Comparison of ENCODE assay signal across 10 cellular contexts in the genomic region with DNA sequence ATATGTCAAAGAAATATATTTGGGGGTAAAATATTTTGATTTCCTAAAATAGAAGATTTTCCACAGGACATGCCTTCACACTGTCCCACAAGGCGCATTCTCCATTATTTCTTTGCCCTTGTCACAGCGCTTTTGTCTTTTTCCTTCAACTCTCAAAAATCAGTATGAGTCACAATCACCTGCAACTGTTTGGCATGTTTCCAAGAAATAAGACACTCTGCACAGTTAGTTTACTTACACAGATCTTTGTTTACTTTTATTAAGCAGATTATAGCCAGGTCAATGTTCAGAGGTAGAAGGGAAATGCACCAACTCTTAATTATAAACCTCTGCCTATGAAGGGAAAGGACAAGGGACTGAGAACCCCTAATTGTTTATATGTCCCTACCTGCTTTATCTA. TPM values are rescaled to one million over a fixed set of nuclear protein-coding genes. Genes with fewer than 3 reads are reported as not detected.
DNase-seq lines count a peak whose midpoint lies in the region; ATAC-seq, FAIRE-seq and TF ChIP-seq lines count a peak whose summit lies in the region.
"Had no signal": no experiment of that assay in that cellular context is flagged by ENCODE, and none has a peak within 500 bp of the region (broad histone marks: within the 10 kb centered on the region; RNA-seq: fewer than 3 reads in every experiment).

No MANE protein-coding gene starts in this region.

- DNase-seq in COLO829 (ENCODE audit: low spot score) (peak; percentile 65), SW480 (ENCODE audit: low spot score) (peak; percentile 77), HepG2 (ENCODE audit: low spot score) (peak; percentile 96), putamen (ENCODE audit: low spot score) (no peak), cerebellum (ENCODE audit: low spot score) (no peak)
- DNase-seq: stimulated activated CD4-positive, alpha-beta T cell treated with anti-CD3 and anti-CD28 coated beads, Interleukin-4, amount 100 ng/mL, for 1 hour had no signal

- peaks cover 100% of the 10 kb centered on the region for H3K79me2 ChIP-seq in HepG2 (ENCODE audit: insufficient read depth, low read length)

- CTCF ChIA-PET in HepG2 (lab: Yijun Ruan, JAX; ENCODE audit: low intra/inter-chr PET ratio, low total read pairs): no interaction called here

- H4K20me1 ChIP-seq in HepG2 (ENCODE audit: insufficient read depth, low read length): peaks cover 16% of the 10 kb centered on the region

- H3K36me3 ChIP-seq in HepG2 (replicated peaks in 1 of 2; ENCODE audit: control insufficient read depth in 1 of 2, insufficient read depth in 2 of 2, low read length in 2 of 2): no peaks in the 10 kb centered on the region; a peak in 1 of 5 replicates
- H3K36me3 ChIP-seq: SJCRH30 had no signal

- intact Hi-C loops in HepG2 (cut with micrococcal nuclease; ENCODE audit: unreplicated experiment): no loop called here

- in situ Hi-C loops in HepG2 (cut with HindIII; ENCODE audit: extremely low pct_ligation_motif_present, low pct_unique_long_range_greater_than_20kb): no loop called here

- no TSS peak for BruUV-seq in HepG2 (replicated peaks; lab: Mats Ljungman, UMichigan)

- no peaks in the 10 kb centered on the region for H3K9me3 ChIP-seq in HepG2 (ENCODE audit: low read length)
- H3K9me3 ChIP-seq: SJCRH30 had no signal

- H3K27me3 ChIP-seq in HepG2 (ENCODE audit: control insufficient read depth in 1 of 2, insufficient read depth in 2 of 2, low read length in 2 of 2): no peaks in the 10 kb centered on the region
- H3K27me3 ChIP-seq: SJCRH30 had no signal

- peak overlapping the region; percentile 73 for H3K4me2 ChIP-seq in HepG2 (ENCODE audit: low read depth, low read length)

- peak overlapping the region; percentile 55 for H3K9ac ChIP-seq in HepG2 (ENCODE audit: insufficient read depth, low read depth, low read length)

- no peak for TF ChIP-seq RAD21 in Ishikawa (IDR thresholded peaks at IDR 0.05; ENCODE audit: low read depth)
- TF ChIP-seq RAD21 in HepG2 (CRISPR knock-in tag; IDR thresholded peaks at IDR 0.05): no peak

- 16% methylated on average over 2 of the region's 2 CpGs for WGBS in HepG2 (ENCODE audit: low lambda C conversion rate)

- no peak overlapping the region for H2AFZ ChIP-seq in HepG2 (ENCODE audit: low read length)

- ATAC-seq in HepG2: peak; percentile 74
- ATAC-seq in HG02642 (IDR thresholded peaks at IDR 0.05; ENCODE audit: poor library complexity, unreplicated experiment): no peak
- ATAC-seq in GM19328 (IDR thresholded peaks at IDR 0.05; ENCODE audit: unreplicated experiment): no peak

- peaks cover 96% of the 10 kb centered on the region for H3K4me1 ChIP-seq in HepG2 (ENCODE audit: insufficient read depth, low read length)

- TF ChIP-seq POLR2A in HepG2 (IDR thresholded peaks at IDR 0.05; ENCODE audit: insufficient read depth in 1 of 2, low read depth in 2 of 2, low read length in 2 of 2): 0 out of 4 replicates have a peak, but pooled peaks of 1 of the 2 experiments have one; percentile 25

- POLR2A ChIA-PET in HepG2 (lab: Yijun Ruan, JAX): no interaction called here

- TF ChIP-seq EP300 in Ishikawa (IDR thresholded peaks at IDR 0.05; ENCODE audit: borderline replicate concordance) (no peak), HepG2 (IDR thresholded peaks at IDR 0.05; ENCODE audit: low read depth in 2 of 2, low read length in 2 of 2) (peak in 1 of 2 experiments; percentile 87; a peak in 2 of 4 replicates), HepG2 (CRISPR knock-in tag; IDR thresholded peaks at IDR 0.05; ENCODE audit: borderline replicate concordance) (peak; percentile 34; the same call in 1 of the 2 replicates)

- peak overlapping the region; percentile 70 for H3K27ac ChIP-seq in HepG2 (ENCODE audit: extremely low read length, insufficient read depth, low read length)
- H3K27ac ChIP-seq: SJCRH30 had no signal

- FAIRE-seq in HepG2 (lab: Jason Lieb, UNC): peak; percentile 62

- no peak for TF ChIP-seq CTCF in HepG2 (CRISPR knock-in tag; IDR thresholded peaks at IDR 0.05)

- H3K4me3 ChIP-seq in HepG2 (replicated peaks in 1 of 3; ENCODE audit: insufficient read depth in 1 of 3, low read depth in 2 of 3, low read length in 3 of 3): peak overlapping the region in 2 of 3 experiments; percentile 26 to 44; a peak in 3 of 6 replicates
- H3K4me3 ChIP-seq: SJCRH30 had no signal

TF ChIP-seq in Ishikawa, 13 proteins besides CTCF, POLR2A, EP300 and RAD21 (continues in another document):
- TF ChIP-seq, protein P1, sequence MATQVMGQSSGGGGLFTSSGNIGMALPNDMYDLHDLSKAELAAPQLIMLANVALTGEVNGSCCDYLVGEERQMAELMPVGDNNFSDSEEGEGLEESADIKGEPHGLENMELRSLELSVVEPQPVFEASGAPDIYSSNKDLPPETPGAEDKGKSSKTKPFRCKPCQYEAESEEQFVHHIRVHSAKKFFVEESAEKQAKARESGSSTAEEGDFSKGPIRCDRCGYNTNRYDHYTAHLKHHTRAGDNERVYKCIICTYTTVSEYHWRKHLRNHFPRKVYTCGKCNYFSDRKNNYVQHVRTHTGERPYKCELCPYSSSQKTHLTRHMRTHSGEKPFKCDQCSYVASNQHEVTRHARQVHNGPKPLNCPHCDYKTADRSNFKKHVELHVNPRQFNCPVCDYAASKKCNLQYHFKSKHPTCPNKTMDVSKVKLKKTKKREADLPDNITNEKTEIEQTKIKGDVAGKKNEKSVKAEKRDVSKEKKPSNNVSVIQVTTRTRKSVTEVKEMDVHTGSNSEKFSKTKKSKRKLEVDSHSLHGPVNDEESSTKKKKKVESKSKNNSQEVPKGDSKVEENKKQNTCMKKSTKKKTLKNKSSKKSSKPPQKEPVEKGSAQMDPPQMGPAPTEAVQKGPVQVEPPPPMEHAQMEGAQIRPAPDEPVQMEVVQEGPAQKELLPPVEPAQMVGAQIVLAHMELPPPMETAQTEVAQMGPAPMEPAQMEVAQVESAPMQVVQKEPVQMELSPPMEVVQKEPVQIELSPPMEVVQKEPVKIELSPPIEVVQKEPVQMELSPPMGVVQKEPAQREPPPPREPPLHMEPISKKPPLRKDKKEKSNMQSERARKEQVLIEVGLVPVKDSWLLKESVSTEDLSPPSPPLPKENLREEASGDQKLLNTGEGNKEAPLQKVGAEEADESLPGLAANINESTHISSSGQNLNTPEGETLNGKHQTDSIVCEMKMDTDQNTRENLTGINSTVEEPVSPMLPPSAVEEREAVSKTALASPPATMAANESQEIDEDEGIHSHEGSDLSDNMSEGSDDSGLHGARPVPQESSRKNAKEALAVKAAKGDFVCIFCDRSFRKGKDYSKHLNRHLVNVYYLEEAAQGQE (IDR thresholded peaks at IDR 0.05; ENCODE audit: low read depth): no peak
- no peak for TF ChIP-seq EGR1 (IDR thresholded peaks at IDR 0.05)
- peak; percentile 86 for TF ChIP-seq NFIC (IDR thresholded peaks at IDR 0.05)

TF ChIP-seq in HepG2, 621 proteins besides CTCF, POLR2A, EP300 and RAD21 (continues in another document):
- peak; percentile 68; the same call in 1 of the 2 replicates for TF ChIP-seq FOXK1 (CRISPR knock-in tag; IDR thresholded peaks at IDR 0.05; ENCODE audit: borderline replicate concordance, low read depth)
- no peak for TF ChIP-seq RNF2 (conservative IDR thresholded peaks at IDR 0.05; ENCODE audit: low read depth)
- TF ChIP-seq, protein P2, sequence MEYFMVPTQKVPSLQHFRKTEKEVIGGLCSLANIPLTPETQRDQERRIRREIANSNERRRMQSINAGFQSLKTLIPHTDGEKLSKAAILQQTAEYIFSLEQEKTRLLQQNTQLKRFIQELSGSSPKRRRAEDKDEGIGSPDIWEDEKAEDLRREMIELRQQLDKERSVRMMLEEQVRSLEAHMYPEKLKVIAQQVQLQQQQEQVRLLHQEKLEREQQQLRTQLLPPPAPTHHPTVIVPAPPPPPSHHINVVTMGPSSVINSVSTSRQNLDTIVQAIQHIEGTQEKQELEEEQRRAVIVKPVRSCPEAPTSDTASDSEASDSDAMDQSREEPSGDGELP (IDR thresholded peaks at IDR 0.05; ENCODE audit: borderline replicate concordance, low read depth): peak; percentile 90
- no peak for TF ChIP-seq ZNF567 (CRISPR knock-in tag; IDR thresholded peaks at IDR 0.05; ENCODE audit: borderline replicate concordance)
- TF ChIP-seq, protein P3, sequence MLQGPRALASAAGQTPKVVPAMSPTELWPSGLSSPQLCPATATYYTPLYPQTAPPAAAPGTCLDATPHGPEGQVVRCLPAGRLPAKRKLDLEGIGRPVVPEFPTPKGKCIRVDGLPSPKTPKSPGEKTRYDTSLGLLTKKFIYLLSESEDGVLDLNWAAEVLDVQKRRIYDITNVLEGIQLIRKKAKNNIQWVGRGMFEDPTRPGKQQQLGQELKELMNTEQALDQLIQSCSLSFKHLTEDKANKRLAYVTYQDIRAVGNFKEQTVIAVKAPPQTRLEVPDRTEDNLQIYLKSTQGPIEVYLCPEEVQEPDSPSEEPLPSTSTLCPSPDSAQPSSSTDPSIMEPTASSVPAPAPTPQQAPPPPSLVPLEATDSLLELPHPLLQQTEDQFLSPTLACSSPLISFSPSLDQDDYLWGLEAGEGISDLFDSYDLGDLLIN (CRISPR knock-in tag; IDR thresholded peaks at IDR 0.05; ENCODE audit: borderline replicate concordance): no peak
- TF ChIP-seq BCL6 (CRISPR knock-in tag; IDR thresholded peaks at IDR 0.05): peak; percentile 68

RNA-seq across cellular contexts. Expression of a gene that starts 9.5 kb away (rescaled TPM):
- 52.7 and 94.3 TPM in 2 replicates for total RNA-seq in HepG2 (2016; rRNA removed; fragmentation: Illumina TruSeq; extraction: Trizol)
- 12.3 and 13.8 TPM in 2 replicates for total RNA-seq in HepG2 (2016; cell fraction: cytosol; rRNA removed; fragmentation: Illumina TruSeq; extraction: Trizol; ENCODE audit: low read depth)
- total RNA-seq in HepG2 (2016; cell fraction: insoluble cytoplasmic fraction; rRNA removed; fragmentation: Illumina TruSeq; extraction: Trizol): 49.2 and 95.9 TPM in 2 replicates
- total RNA-seq in HepG2 (2016; cell fraction: membrane; rRNA removed; fragmentation: Illumina TruSeq; extraction: Trizol): 24.9 and 26.3 TPM in 2 replicates
- total RNA-seq in HepG2 (2016; cell fraction: nucleus; rRNA removed; fragmentation: Illumina TruSeq; extraction: Trizol): 146 and 159 TPM in 2 replicates
- polyA plus RNA-seq in HepG2 (2011; rRNA removed): 107 and 128 TPM in 2 replicates
- 103 and 138 TPM in 2 replicates for polyA plus RNA-seq in HepG2 (2011; cell fraction: cytosol; rRNA removed)
- 160 and 195 TPM in 2 replicates for polyA plus RNA-seq in HepG2 (2011; cell fraction: nucleus; rRNA removed)
- 93.3 and 95.0 TPM in 2 replicates for polyA plus RNA-seq in HepG2 (2012)
- 3.4 and 3.5 TPM in 2 replicates for polyA plus RNA-seq in HepG2 (2016; cell fraction: cytosol; fragmentation: Illumina TruSeq; extraction: Trizol; ENCODE audit: low read depth)
- polyA plus RNA-seq in HepG2 (2016; cell fraction: insoluble cytoplasmic fraction; fragmentation: Illumina TruSeq; extraction: Trizol; ENCODE audit: low read depth): 42.2 and 43.3 TPM in 2 replicates
- 8.1 and 10.3 TPM in 2 replicates for polyA plus RNA-seq in HepG2 (2016; cell fraction: membrane; fragmentation: Illumina TruSeq; extraction: Trizol; ENCODE audit: low read depth)
- polyA plus RNA-seq in HepG2 (2016; cell fraction: nucleus; fragmentation: Illumina TruSeq; extraction: Trizol; ENCODE audit: insufficient read depth, low read depth): 117 and 121 TPM in 2 replicates
- polyA minus RNA-seq in HepG2 (2011; rRNA and poly(A)+ RNA removed; ENCODE audit: low replicate concordance): 52.0 and 515 TPM in 2 replicates
- 154 and 169 TPM in 2 replicates for polyA minus RNA-seq in HepG2 (2011; cell fraction: cytosol; rRNA and poly(A)+ RNA removed)
- 456 and 483 TPM in 2 replicates for polyA minus RNA-seq in HepG2 (2011; cell fraction: nucleus; rRNA and poly(A)+ RNA removed)
- 43.7 TPM for total RNA-seq in cerebellum

Comparison
In these comparisons a context has a peak if more than half of its experiments do, and no peak if none do; other contexts are left out.
1. DNase-seq: peak in COLO829 (single experiment), SW480 (single experiment) and HepG2 (single experiment); none in putamen (single experiment) and cerebellum (single experiment).